8 cellular contexts compared by ENCODE assay signal in genomic region chr19:3721131-3721899, GRCh38. TPM values are rescaled to one million over a fixed set of nuclear protein-coding genes. Genes with fewer than 3 reads are reported as not detected.
A peak's percentile ranks its signal among the peaks of the same experiment; 100 is the strongest.
DNase-seq lines count a peak whose midpoint lies in the region; ATAC-seq and TF ChIP-seq lines count a peak whose summit lies in the region.

No MANE protein-coding gene starts in this region.

- H3K36me3 ChIP-seq in HCT116 (ENCODE audit: control insufficient read depth in 1 of 2, insufficient read depth in 2 of 2, low read length in 2 of 2) (no peaks in the 10 kb centered on the region), duodenal mucosa (ENCODE audit: control insufficient read depth in 1 of 2, insufficient read depth in 2 of 2, low read length in 2 of 2) (no peaks in the 10 kb centered on the region), lower lobe of right lung (no peaks in the 10 kb centered on the region)

- ATAC-seq in HCT116 (peak; percentile 48), lower lobe of right lung (peak; percentile 92 to 95), HG03196 (IDR thresholded peaks at IDR 0.05; ENCODE audit: unreplicated experiment) (no peak)
- peak; percentile 80 for ATAC-seq in activated CD8-positive, alpha-beta T cell treated with anti-CD3 and anti-CD28 coated beads, Interleukin-2, amount 10 ng/mL, durations not matched to agents 7 days and 5 days

- intact Hi-C loops in HCT116 (cut with micrococcal nuclease) (loop anchor here (10.0 kb wide), 1 partner anchor 483 kb away; no protein-coding TSS in a partner anchor), lower lobe of right lung (cut with DNase I) (no loop called here)

- no peak for TF ChIP-seq RAD21 in HCT116 (IDR thresholded peaks at IDR 0.05; ENCODE audit: low read depth)

- H3K4me3 Mint-ChIP-seq in activated CD8-positive, alpha-beta T cell treated with anti-CD3 and anti-CD28 coated beads, Interleukin-2, amount 10 ng/mL, durations not matched to agents 7 days and 5 days = peak overlapping the region; percentile 51

- H3K79me2 ChIP-seq in HCT116 (ENCODE audit: insufficient read depth, low read length) = no peaks in the 10 kb centered on the region

- H3K4me1 Mint-ChIP-seq in activated CD8-positive, alpha-beta T cell treated with anti-CD3 and anti-CD28 coated beads, Interleukin-2, amount 10 ng/mL, durations not matched to agents 7 days and 5 days (ENCODE audit: low read depth) = peaks cover 16% of the 10 kb centered on the region

- H3K9me3 Mint-ChIP-seq in activated CD8-positive, alpha-beta T cell treated with anti-CD3 and anti-CD28 coated beads, Interleukin-2, amount 10 ng/mL, durations not matched to agents 7 days and 5 days (ENCODE audit: insufficient read depth) = no peaks in the 10 kb centered on the region

- no peak overlapping the region for H2AFZ ChIP-seq in HCT116 (ENCODE audit: low read depth, low read length, poor library complexity, severe bottlenecking)

- peak overlapping the region; percentile 33; the same call in 1 of the 2 replicates for H3K27ac ChIP-seq in HCT116 (ENCODE audit: low read depth, low read length)
- H3K27ac ChIP-seq in duodenal mucosa (ENCODE audit: low read depth, low read length) = peak overlapping the region; percentile 58
- no peak overlapping the region for H3K27ac ChIP-seq in lower lobe of right lung

- H3K9me2 ChIP-seq in HCT116 (ENCODE audit: insufficient read depth) = no peaks in the 10 kb centered on the region

- CTCF ChIA-PET in HCT116 (lab: Charles Lee) = interaction anchor here (0.6 to 2.3 kb wide), 3 partner anchors 12 to 41 kb away, joined by 3 to 9 read pairs (median 6); partner anchors contain the start of genes MRPL54 and TJP3
- CTCF ChIA-PET in activated CD8-positive, alpha-beta T cell treated with anti-CD3 and anti-CD28 coated beads, Interleukin-2, amount 10 ng/mL, durations not matched to agents 7 days and 5 days (lab: Charles Lee) = interaction anchor here (1.2 kb wide), 1 partner anchor 101 kb away, joined by 3 read pairs; no protein-coding TSS in a partner anchor

- DNase-seq in AG10803 (ENCODE audit: low read depth) (peak; percentile 74), HCT116 (ENCODE audit: low read depth, low spot score) (peak; percentile 95), NCI-H69 (lab: John Stamatoyannopoulos, UW) (peak; percentile 97), lower lobe of right lung (peak; percentile 91)
- DNase-seq in activated CD8-positive, alpha-beta T cell treated with anti-CD3 and anti-CD28 coated beads, Interleukin-2, amount 10 ng/mL, durations not matched to agents 7 days and 5 days = peak; percentile 85
- DNase-seq in stimulated activated CD8-positive, alpha-beta memory T cell treated with anti-CD3 and anti-CD28 coated beads, Interleukin-12 subunit alpha, Interleukin-12 subunit beta, amount 100 ng/mL, for 1 hour (ENCODE audit: low read depth) = peak; percentile 70

- H3K4me3 ChIP-seq in AG10803 (ENCODE audit: low read length) (no peak overlapping the region), HCT116 (replicated peaks in 1 of 2; ENCODE audit: low read depth in 1 of 2, low read length in 2 of 2) (peak overlapping the region; percentile 63 to 71), duodenal mucosa (ENCODE audit: low read depth in 1 of 2, low read length in 2 of 2) (peak overlapping the region; percentile 80 to 86), lower lobe of right lung (peak overlapping the region; percentile 48)

- RAD21 ChIA-PET in HCT116 (lab: Charles Lee; ENCODE audit: low non-redundant PET in 1 of 2, low total read pairs in 2 of 2, uncharacterized antibody in 2 of 2, unreplicated experiment in 2 of 2) = interaction anchor here (1.3 to 2.0 kb wide), 3 partner anchors 13 to 128 kb away, joined by 4 to 7 read pairs (median 4); partner anchors contain the start of gene TJP3 (in 2 of the 2)

- TF ChIP-seq POLR2A in HCT116 (IDR thresholded peaks at IDR 0.05; ENCODE audit: borderline replicate concordance, extremely low read depth, insufficient read depth, insufficient read length) = no peak

- peak overlapping the region; percentile 97 for H3K4me2 ChIP-seq in HCT116 (ENCODE audit: low read length)

- POLR2A ChIA-PET in HCT116 (lab: Charles Lee) = interaction anchor here (1.2 to 1.9 kb wide), 3 partner anchors 11 to 41 kb away, joined by 3 to 10 read pairs (median 5); partner anchors contain the start of genes MRPL54 and TJP3
- POLR2A ChIA-PET in activated CD8-positive, alpha-beta T cell treated with anti-CD3 and anti-CD28 coated beads, Interleukin-2, amount 10 ng/mL, durations not matched to agents 7 days and 5 days (lab: Charles Lee) = interaction anchor here (0.6 kb wide), 1 partner anchor 17 kb away, joined by 3 read pairs; no protein-coding TSS in a partner anchor

- H3K36me3 Mint-ChIP-seq in activated CD8-positive, alpha-beta T cell treated with anti-CD3 and anti-CD28 coated beads, Interleukin-2, amount 10 ng/mL, durations not matched to agents 7 days and 5 days (ENCODE audit: low read depth) = no peaks in the 10 kb centered on the region

- H3K9ac ChIP-seq in HCT116 (ENCODE audit: low read length) (peak overlapping the region; percentile 60), duodenal mucosa (ENCODE audit: low read depth in 1 of 2, low read length in 2 of 2) (peak overlapping the region; percentile 47 to 70)

- H3K9me3 ChIP-seq in HCT116 (ENCODE audit: control insufficient read depth in 1 of 2, insufficient read depth in 1 of 2, low read depth in 1 of 2, low read length in 2 of 2) (no peaks in the 10 kb centered on the region), duodenal mucosa (ENCODE audit: control insufficient read depth in 1 of 2, low read length in 2 of 2) (no peaks in the 10 kb centered on the region), lower lobe of right lung (no peaks in the 10 kb centered on the region)

- H4K20me1 ChIP-seq in HCT116 (ENCODE audit: insufficient read depth) = no peaks in the 10 kb centered on the region

- peaks cover 52 to 89% of the 10 kb centered on the region in 2 experiments for H3K4me1 ChIP-seq in HCT116 (ENCODE audit: control insufficient read depth in 1 of 2, insufficient read depth in 2 of 2, low read length in 2 of 2)
- peaks cover 20 to 33% of the 10 kb centered on the region in 2 donors for H3K4me1 ChIP-seq in duodenal mucosa (ENCODE audit: control insufficient read depth in 1 of 2, insufficient read depth in 2 of 2, low read length in 2 of 2)
- peaks cover 15% of the 10 kb centered on the region for H3K4me1 ChIP-seq in lower lobe of right lung

- no peak overlapping the region for H3K27ac Mint-ChIP-seq in activated CD8-positive, alpha-beta T cell treated with anti-CD3 and anti-CD28 coated beads, Interleukin-2, amount 10 ng/mL, durations not matched to agents 7 days and 5 days

- H3K27me3 ChIP-seq in HCT116 (ENCODE audit: insufficient read depth, low read length) (no peaks in the 10 kb centered on the region), duodenal mucosa (ENCODE audit: control insufficient read depth in 1 of 2, insufficient read depth in 2 of 2, low read length in 2 of 2) (no peaks in the 10 kb centered on the region), lower lobe of right lung (ENCODE audit: low read depth) (peaks cover 45% of the 10 kb centered on the region)

- no TSS peak for BruUV-seq in HCT116 (replicated peaks; lab: Mats Ljungman, UMichigan)

- no peak for TF ChIP-seq CTCF in AG10803 (conservative IDR thresholded peaks at IDR 0.05; ENCODE audit: low read length)
- TF ChIP-seq CTCF in HCT116 (IDR thresholded peaks at IDR 0.05 in 2 of 3, conservative IDR thresholded peaks at IDR 0.05 in 1 of 3; ENCODE audit: borderline replicate concordance in 1 of 3, insufficient read depth in 1 of 3, low read depth in 2 of 3, low read length in 2 of 3) = no peak
- no peak for TF ChIP-seq CTCF in lower lobe of right lung (IDR thresholded peaks at IDR 0.05)

- H3K27me3 Mint-ChIP-seq in activated CD8-positive, alpha-beta T cell treated with anti-CD3 and anti-CD28 coated beads, Interleukin-2, amount 10 ng/mL, durations not matched to agents 7 days and 5 days (ENCODE audit: low read depth) = peaks cover 19% of the 10 kb centered on the region

TF ChIP-seq in HCT116, 20 proteins besides CTCF, POLR2A, EP300 and RAD21 (continues in another document):
- no peak for TF ChIP-seq EZH2phosphoT487 (IDR thresholded peaks at IDR 0.05; ENCODE audit: borderline replicate concordance)
- TF ChIP-seq CEBPB (IDR thresholded peaks at IDR 0.05; ENCODE audit: low read depth) = no peak
- peak; percentile 70 for TF ChIP-seq EGR1 (IDR thresholded peaks at IDR 0.05; ENCODE audit: low read depth)
- no peak for TF ChIP-seq SRF (IDR thresholded peaks at IDR 0.05; ENCODE audit: low read depth)
- TF ChIP-seq ZNF274 (IDR thresholded peaks at IDR 0.05; ENCODE audit: low read depth, low read length) = no peak
- peak; percentile 87 for TF ChIP-seq MAX (IDR thresholded peaks at IDR 0.05)

RNA-seq across cellular contexts. Expression of gene TJP3, which starts 13.1 kb away (rescaled TPM):
- total RNA-seq in HCT116 (2021; ENCODE audit: unreplicated experiment) (69.6 TPM), lower lobe of right lung (34.4 TPM)
- polyA plus RNA-seq in HCT116 (2012) = 90.9 and 95.6 TPM in 2 replicates
- total RNA-seq in activated CD8-positive, alpha-beta T cell treated with anti-CD3 and anti-CD28 coated beads, Interleukin-2, amount 10 ng/mL, durations not matched to agents 7 days and 5 days = 1 to 10 TPM; 1.3 TPM

RNA-seq across cellular contexts. Expression of gene PIP5K1C, which starts 21.0 kb away (rescaled TPM):
- 26.9 TPM for total RNA-seq in HCT116 (2021; ENCODE audit: unreplicated experiment)
- 16.5 and 16.7 TPM in 2 replicates for polyA plus RNA-seq in HCT116 (2012)
- 10 to 100 TPM; 19.7 to 20.0 TPM for total RNA-seq in activated CD8-positive, alpha-beta T cell treated with anti-CD3 and anti-CD28 coated beads, Interleukin-2, amount 10 ng/mL, durations not matched to agents 7 days and 5 days
- 43.6 TPM for total RNA-seq in lower lobe of right lung

RNA-seq across cellular contexts. Expression of gene APBA3, which starts 40.2 kb away (rescaled TPM):
- total RNA-seq in HCT116 (2021; ENCODE audit: unreplicated experiment) (29.5 TPM), lower lobe of right lung (18.2 TPM)
- 21.5 and 25.0 TPM in 2 replicates for polyA plus RNA-seq in HCT116 (2012)
- total RNA-seq in activated CD8-positive, alpha-beta T cell treated with anti-CD3 and anti-CD28 coated beads, Interleukin-2, amount 10 ng/mL, durations not matched to agents 7 days and 5 days = 10 to 100 TPM; 39.6 to 40.5 TPM

RNA-seq across cellular contexts. Expression of gene MRPL54, which starts 41.2 kb away (rescaled TPM):
- total RNA-seq in HCT116 (2021; ENCODE audit: unreplicated experiment) = 67.1 TPM
- polyA plus RNA-seq in HCT116 (2012) = 60.6 and 78.4 TPM in 2 replicates
- total RNA-seq in activated CD8-positive, alpha-beta T cell treated with anti-CD3 and anti-CD28 coated beads, Interleukin-2, amount 10 ng/mL, durations not matched to agents 7 days and 5 days = 10 to 100 TPM; 66.9 to 71.4 TPM
- total RNA-seq in lower lobe of right lung = 59.4 TPM

RNA-seq across cellular contexts. Expression of gene RAX2, which starts 50.7 kb away (rescaled TPM):
- total RNA-seq in HCT116 (2021; ENCODE audit: unreplicated experiment) (not detected), lower lobe of right lung (not detected)
- polyA plus RNA-seq in HCT116 (2012) = 0.03 TPM in 1 of 2 replicates, not detected in the other
- not detected for total RNA-seq in activated CD8-positive, alpha-beta T cell treated with anti-CD3 and anti-CD28 coated beads, Interleukin-2, amount 10 ng/mL, durations not matched to agents 7 days and 5 days

Comparison
In these comparisons a context has a peak if more than half of its experiments do, and no peak if none do; other contexts are left out.
1. RNA of gene TJP3, which starts 13.1 kb away (total RNA-seq): 69.6 TPM in HCT116 (single experiment) and 34.4 TPM in lower lobe of right lung (single experiment); 1.3 TPM in activated CD8-positive, alpha-beta T cell treated with anti-CD3 and anti-CD28 coated beads, Interleukin-2, amount 10 ng/mL, durations not matched to agents 7 days and 5 days; every median in the first group is over 10 times any median in the second.
2. Peak in every context shown above with its lines, with median percentiles within 50 percentile points of each other: DNase-seq.